In the genomic region with DNA sequence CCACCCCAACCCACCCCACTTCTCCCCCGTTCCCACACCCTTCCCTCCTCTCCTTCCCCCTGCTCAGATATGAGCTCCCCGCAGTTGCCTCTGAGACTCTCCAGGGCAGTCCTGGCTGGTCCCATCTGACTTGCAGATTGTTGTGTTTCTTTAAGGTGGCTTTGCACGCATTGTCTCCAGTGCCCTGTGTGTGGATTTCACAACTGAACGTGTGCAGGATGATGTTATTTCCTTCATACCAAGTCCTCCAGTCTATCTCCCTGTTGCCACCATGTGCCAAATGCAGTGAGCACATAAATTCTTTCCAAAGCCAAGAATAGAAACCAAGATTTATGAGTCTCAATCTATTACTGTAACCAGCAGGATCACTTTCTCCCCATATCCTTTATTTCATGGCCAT, we compare ENCODE assay signal across 13 cellular contexts.
DNase-seq lines count a peak whose midpoint lies in the region; ATAC-seq, FAIRE-seq and TF ChIP-seq lines count a peak whose summit lies in the region.
"Had no signal": no experiment of that assay in that cellular context is flagged by ENCODE, and none has a peak within 500 bp of the region (broad histone marks: within the 10 kb centered on the region; RNA-seq: fewer than 3 reads in every experiment).

No MANE protein-coding gene starts in this region.

- peaks cover 7% of the 10 kb centered on the region for H3K9me3 ChIP-seq in astrocyte (ENCODE audit: insufficient read depth, low read depth, low read length)
- H3K9me3 ChIP-seq in left ventricle myocardium inferior (replicated peaks) = peaks cover 11% of the 10 kb centered on the region
- no peaks in the 10 kb centered on the region for H3K9me3 ChIP-seq in thoracic aorta

- H3K27me3 ChIP-seq in astrocyte (ENCODE audit: insufficient read depth, low read length) (no peaks in the 10 kb centered on the region), left ventricle myocardium inferior (ENCODE audit: low read depth) (no peaks in the 10 kb centered on the region), thoracic aorta (replicated peaks; ENCODE audit: insufficient read depth) (no peaks in the 10 kb centered on the region)

- H3K36me3 ChIP-seq in astrocyte (ENCODE audit: insufficient read depth, low read length) (no peaks in the 10 kb centered on the region), left ventricle myocardium inferior (no peaks in the 10 kb centered on the region), thoracic aorta (no peaks in the 10 kb centered on the region)

- no peak overlapping the region for H3K4me2 ChIP-seq in astrocyte (ENCODE audit: low read length)

- ATAC-seq in thoracic aorta (ENCODE audit: insufficient number of reproducible peaks, low FRiP score, low read depth) (peak; percentile 39), WTC11 (no peak)
- ATAC-seq: HepG2 had no signal

- no peaks in the 10 kb centered on the region for H3K4me1 Mint-ChIP-seq in astrocyte (ENCODE audit: low read depth, unreplicated experiment)
- H3K4me1 Mint-ChIP-seq in WTC11 = peaks cover 14% of the 10 kb centered on the region

- TF ChIP-seq CTCF in astrocyte (IDR thresholded peaks at IDR 0.05; ENCODE audit: insufficient read depth, low read depth, low read length) (no peak), left ventricle myocardium inferior (IDR thresholded peaks at IDR 0.05; ENCODE audit: borderline replicate concordance) (no peak), thoracic aorta (IDR thresholded peaks at IDR 0.05) (no peak), WTC11 (IDR thresholded peaks at IDR 0.05) (no peak)

- H3K9me3 Mint-ChIP-seq in astrocyte (ENCODE audit: unreplicated experiment) (peaks cover 13% of the 10 kb centered on the region), WTC11 (peaks cover 17% of the 10 kb centered on the region)

- FAIRE-seq in HTR-8/SVneo (lab: Jason Lieb, UNC) (no peak), astrocyte (lab: Jason Lieb, UNC) (peak; percentile 67)
- FAIRE-seq: HepG2, keratinocyte had no signal

- H3K27ac Mint-ChIP-seq in astrocyte (ENCODE audit: unreplicated experiment) (no peak overlapping the region), WTC11 (no peak overlapping the region)
- H3K27ac Mint-ChIP-seq: activated CD4-positive, alpha-beta T cell treated with anti-CD3 and anti-CD28 coated beads, Interleukin-2, amount 10 ng/mL, durations not matched to agents 24 days and 14 days had no signal

- H3K27ac ChIP-seq in astrocyte (ENCODE audit: low read depth, low read length) = no peak overlapping the region
- H3K27ac ChIP-seq in left ventricle myocardium inferior (replicated peaks) = peak overlapping the region; percentile 62
- peak overlapping the region; percentile 94 to 96 for H3K27ac ChIP-seq in thoracic aorta

- DNase-seq in HTR-8/SVneo (ENCODE audit: insufficient read length, low spot score) (peak; percentile 31), astrocyte (ENCODE audit: low read depth) (peak; percentile 81), left ventricle myocardium inferior (no peak), thoracic aorta (ENCODE audit: low spot score) (no peak), cerebellar nuclear complex (lab: John Stamatoyannopoulos, UW) (no peak), WTC11 (ENCODE audit: low spot score) (no peak), NCI-H2196 treated with DMSO at 0.1 percent for 48 hours (lab: John Stamatoyannopoulos, UW; ENCODE audit: unreplicated experiment) (no peak)
- DNase-seq: activated CD4-positive, alpha-beta T cell treated with anti-CD3 and anti-CD28 coated beads, Interleukin-2, amount 10 ng/mL, durations not matched to agents 24 days and 14 days; activated gamma-delta T cell; NCI-H2171 treated with DMSO at 0.1 percent for 48 hours had no signal

- CTCF ChIA-PET in WTC11 (lab: Charles Lee) = interaction anchor here (1.0 to 1.2 kb wide), 3 partner anchors 8 to 31 kb away, joined by 3 to 9 read pairs (median 3); no protein-coding TSS in a partner anchor

- no peaks in the 10 kb centered on the region for H3K79me2 ChIP-seq in astrocyte (ENCODE audit: insufficient read depth, low read length)

- H3K4me1 ChIP-seq in astrocyte (ENCODE audit: insufficient read depth, low read length) (peaks cover 8% of the 10 kb centered on the region), left ventricle myocardium inferior (peaks cover 50% of the 10 kb centered on the region), thoracic aorta (ENCODE audit: control insufficient read depth in 1 of 2, low read depth in 2 of 2) (peaks cover 36 to 76% of the 10 kb centered on the region in 2 donors)

- POLR2A ChIA-PET in WTC11 (lab: Charles Lee) = no interaction called here

- no peak overlapping the region for H3K4me3 ChIP-seq in astrocyte (ENCODE audit: insufficient read depth, low read depth, low read length)
- no peak overlapping the region for H3K4me3 ChIP-seq in left ventricle myocardium inferior
- no peak overlapping the region for H3K4me3 ChIP-seq in thoracic aorta

- H2AFZ ChIP-seq in astrocyte (ENCODE audit: low read depth, low read length) = no peak overlapping the region

- H3K9ac ChIP-seq in astrocyte (ENCODE audit: low read length) = no peak overlapping the region

- H3K36me3 Mint-ChIP-seq in astrocyte (ENCODE audit: low read depth, unreplicated experiment) = peaks cover 8% of the 10 kb centered on the region
- H3K36me3 Mint-ChIP-seq in WTC11 = peaks cover 5% of the 10 kb centered on the region; the same call in 1 of the 2 replicates

- H3K4me3 Mint-ChIP-seq in astrocyte (ENCODE audit: unreplicated experiment) = no peak overlapping the region
- no peak overlapping the region for H3K4me3 Mint-ChIP-seq in WTC11
- H3K4me3 Mint-ChIP-seq: activated CD4-positive, alpha-beta T cell treated with anti-CD3 and anti-CD28 coated beads, Interleukin-2, amount 10 ng/mL, durations not matched to agents 24 days and 14 days; neural crest cell had no signal

- peaks cover 25% of the 10 kb centered on the region for H3K27me3 Mint-ChIP-seq in astrocyte (ENCODE audit: low read depth, unreplicated experiment)
- no peaks in the 10 kb centered on the region; the same call in none of the 2 replicates for H3K27me3 Mint-ChIP-seq in WTC11 (ENCODE audit: low read depth)

- H4K20me1 ChIP-seq in astrocyte (ENCODE audit: insufficient read depth, low read length) = no peaks in the 10 kb centered on the region

- intact Hi-C loops in left ventricle myocardium inferior (cut with micrococcal nuclease) = no loop called here

TF ChIP-seq in WTC11, 78 proteins besides CTCF, POLR2A, EP300 and RAD21 (continues in another document):
- TF ChIP-seq ATF2 (CRISPR knock-in tag; IDR thresholded peaks at IDR 0.05; ENCODE audit: borderline replicate concordance, low read depth) (no peak), TP53 (CRISPR knock-in tag; IDR thresholded peaks at IDR 0.05) (no peak), ZNF138 (CRISPR knock-in tag; conservative IDR thresholded peaks at IDR 0.05) (no peak), NR3C1 (CRISPR knock-in tag; conservative IDR thresholded peaks at IDR 0.05; ENCODE audit: low read depth) (no peak), MXD4 (CRISPR knock-in tag; IDR thresholded peaks at IDR 0.05; ENCODE audit: borderline replicate concordance) (no peak), ARID4B (CRISPR knock-in tag; IDR thresholded peaks at IDR 0.05; ENCODE audit: borderline replicate concordance) (no peak)
- TF ChIP-seq, protein P1, sequence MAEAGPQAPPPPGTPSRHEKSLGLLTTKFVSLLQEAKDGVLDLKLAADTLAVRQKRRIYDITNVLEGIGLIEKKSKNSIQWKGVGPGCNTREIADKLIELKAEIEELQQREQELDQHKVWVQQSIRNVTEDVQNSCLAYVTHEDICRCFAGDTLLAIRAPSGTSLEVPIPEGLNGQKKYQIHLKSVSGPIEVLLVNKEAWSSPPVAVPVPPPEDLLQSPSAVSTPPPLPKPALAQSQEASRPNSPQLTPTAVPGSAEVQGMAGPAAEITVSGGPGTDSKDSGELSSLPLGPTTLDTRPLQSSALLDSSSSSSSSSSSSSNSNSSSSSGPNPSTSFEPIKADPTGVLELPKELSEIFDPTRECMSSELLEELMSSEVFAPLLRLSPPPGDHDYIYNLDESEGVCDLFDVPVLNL (CRISPR knock-in tag; IDR thresholded peaks at IDR 0.05; ENCODE audit: borderline replicate concordance, low read depth) = no peak

Comparison
In these comparisons a context has a peak if more than half of its experiments do, and no peak if none do; other contexts are left out.
1. DNase-seq: peak in HTR-8/SVneo (single experiment) and astrocyte (single experiment); none in left ventricle myocardium inferior (single experiment), thoracic aorta (single experiment), cerebellar nuclear complex (0 of 2), WTC11 (single experiment) and NCI-H2196 treated with DMSO at 0.1 percent for 48 hours (single experiment).